ENCODE assay signal across 11 cellular contexts in genomic region chr14:80364274-80364673, GRCh38.
DNase-seq lines count a peak whose midpoint lies in the region; ATAC-seq, FAIRE-seq and TF ChIP-seq lines count a peak whose summit lies in the region.
"Had no signal": no experiment of that assay in that cellular context is flagged by ENCODE, and none has a peak within 500 bp of the region (broad histone marks: within the 10 kb centered on the region; RNA-seq: fewer than 3 reads in every experiment).

No MANE protein-coding gene starts in this region.

- H2BK5ac ChIP-seq in trophoblast cell (ENCODE audit: low read depth, low read length, poor library complexity) = no peak overlapping the region

- no peaks in the 10 kb centered on the region for H3K9me3 ChIP-seq in trophoblast cell (ENCODE audit: insufficient read depth, low read depth, low read length)

- no peak overlapping the region for H2BK12ac ChIP-seq in trophoblast cell (ENCODE audit: low read length)

- WGBS in trophoblast cell (ENCODE audit: extremely low coverage, insufficient coverage, insufficient read length) = no CpG with 5 or more reads among the region's 1 CpG

- H3K79me1 ChIP-seq in trophoblast cell (ENCODE audit: low read length) = peaks cover 4% of the 10 kb centered on the region

- H3K27ac ChIP-seq in brain microvascular endothelial cell = no peak overlapping the region
- H3K27ac ChIP-seq in trophoblast cell (ENCODE audit: low read depth, low read length) = peak overlapping the region; percentile 17
- H3K27ac ChIP-seq: epithelial cell of prostate had no signal

- H3K27me3 ChIP-seq in brain microvascular endothelial cell (replicated peaks) = no peaks in the 10 kb centered on the region
- no peaks in the 10 kb centered on the region for H3K27me3 ChIP-seq in trophoblast cell (ENCODE audit: insufficient read depth, low read length)

- in situ Hi-C loops in brain microvascular endothelial cell (cut with HindIII; ENCODE audit: low pct_ligation_motif_present, low sequenced_read_pairs) = no loop called here

- no peak overlapping the region for H3K4ac ChIP-seq in trophoblast cell (ENCODE audit: low read depth, low read length)

- no peak overlapping the region for H2AFZ ChIP-seq in trophoblast cell (ENCODE audit: insufficient read depth, low read length, poor library complexity)

- no peak overlapping the region for H3K4me2 ChIP-seq in trophoblast cell (ENCODE audit: low read length)

- H2BK120ac ChIP-seq in trophoblast cell (ENCODE audit: insufficient read depth, low read length, poor library complexity) = no peak overlapping the region

- peaks cover 0 to 2% of the 10 kb centered on the region in 2 experiments for H3K4me1 ChIP-seq in trophoblast cell (ENCODE audit: control insufficient read depth in 1 of 2, insufficient read depth in 2 of 2, low read length in 2 of 2)

- no peak for TF ChIP-seq POLR2A in GM12891 (IDR thresholded peaks at IDR 0.05; ENCODE audit: low read depth, low read length)

- no peak overlapping the region for H3K9ac ChIP-seq in trophoblast cell (ENCODE audit: low read length)

- no peak overlapping the region for H4K8ac ChIP-seq in trophoblast cell (ENCODE audit: low read depth, low read length)

- no peak overlapping the region for H4K91ac ChIP-seq in trophoblast cell (ENCODE audit: low read depth, low read length)

- no peak for FAIRE-seq in GM12891 (lab: Jason Lieb, UNC)

- no peaks in the 10 kb centered on the region for H3K36me3 ChIP-seq in brain microvascular endothelial cell (replicated peaks)
- H3K36me3 ChIP-seq in trophoblast cell (ENCODE audit: control insufficient read depth in 1 of 2, insufficient read depth in 2 of 2, low read length in 2 of 2) = peaks cover 0 to 1% of the 10 kb centered on the region in 2 experiments

- no peak for ATAC-seq in omental fat pad (ENCODE audit: low FRiP score)
- ATAC-seq in GM18498 (IDR thresholded peaks at IDR 0.05; ENCODE audit: unreplicated experiment) = no peak

- H3K4me3 ChIP-seq in brain microvascular endothelial cell (ENCODE audit: low read depth, low read length) (no peak overlapping the region), trophoblast cell (ENCODE audit: low read depth, low read length) (no peak overlapping the region)

- no peak overlapping the region for H3K23ac ChIP-seq in trophoblast cell (ENCODE audit: low read length)

- H2AK5ac ChIP-seq in trophoblast cell (ENCODE audit: low read length) = no peak overlapping the region

- no peak overlapping the region for H3K14ac ChIP-seq in trophoblast cell (ENCODE audit: low read length)

- H3K79me2 ChIP-seq in trophoblast cell (ENCODE audit: control insufficient read depth, insufficient read depth, low read length, poor library complexity) = no peaks in the 10 kb centered on the region

- TF ChIP-seq CTCF in brain microvascular endothelial cell (IDR thresholded peaks at IDR 0.05; ENCODE audit: low read depth, low read length, missing control alignments) = peak; percentile 52
- TF ChIP-seq CTCF in omental fat pad (IDR thresholded peaks at IDR 0.05) = no peak

- H3K18ac ChIP-seq in trophoblast cell (ENCODE audit: low read length) = no peak overlapping the region

- no peak overlapping the region for H4K12ac ChIP-seq in trophoblast cell (ENCODE audit: low read depth, low read length)

- DNase-seq in NCI-H2107 treated with DMSO at 0.1 percent for 48 hours (lab: John Stamatoyannopoulos, UW; ENCODE audit: unreplicated experiment) = peak; percentile 32
- no peak for DNase-seq in NCI-H2107 (lab: John Stamatoyannopoulos, UW)
- peak; percentile 51 for DNase-seq in NCI-H1105 treated with DMSO at 0.1 percent for 48 hours (lab: John Stamatoyannopoulos, UW)
- no peak for DNase-seq in brain microvascular endothelial cell
- peak in 1 of 2 donors; percentile 35 for DNase-seq in trophoblast cell
- no peak for DNase-seq in omental fat pad (ENCODE audit: low spot score)
- DNase-seq in GM12891 (ENCODE audit: insufficient read length, low spot score) = no peak
- DNase-seq: activated B cell treated with CpG ODN at 0.5 μM for 24 hours; stimulated activated CD4-positive, alpha-beta T cell treated with anti-CD3 and anti-CD28 coated beads, Interleukin-12 subunit alpha, Interleukin-12 subunit beta, amount 100 ng/mL, for 4 hours had no signal

TF ChIP-seq in GM12891, 5 proteins besides CTCF, POLR2A, EP300 and RAD21:
- TF ChIP-seq POLR2AphosphoS5 (IDR thresholded peaks at IDR 0.05; ENCODE audit: low read depth, low read length) (no peak), TAF1 (IDR thresholded peaks at IDR 0.05; ENCODE audit: low read depth, low read length) (no peak), POU2F2 (IDR thresholded peaks at IDR 0.05; ENCODE audit: low read depth, low read length) (no peak), PAX5 (IDR thresholded peaks at IDR 0.05; ENCODE audit: insufficient read depth, low read length, severe bottlenecking) (no peak), SPI1 (IDR thresholded peaks at IDR 0.05; ENCODE audit: low read depth, low read length) (no peak)

Comparison
In these comparisons a context has a peak if more than half of its experiments do, and no peak if none do; other contexts are left out.
1. DNase-seq: peak in NCI-H2107 treated with DMSO at 0.1 percent for 48 hours (single experiment) and NCI-H1105 treated with DMSO at 0.1 percent for 48 hours (single experiment); none in NCI-H2107 (single experiment), brain microvascular endothelial cell (single experiment), omental fat pad (single experiment) and GM12891 (single experiment).